ENCODE assay signal across 26 cellular contexts in genomic region chr14:70123796-70124195, GRCh38.
"Had no signal": no experiment of that assay in that cellular context is flagged by ENCODE, and none has a peak within 500 bp of the region (broad histone marks: within the 10 kb centered on the region; RNA-seq: fewer than 3 reads in every experiment).

No MANE protein-coding gene starts in this region.

- H3K36me3 ChIP-seq: gastroesophageal sphincter, heart right ventricle, left lung, lower lobe of right lung had no signal

- DNase-seq: dermis blood vessel endothelial cell; dorsolateral prefrontal cortex; effector CD4-positive, alpha-beta T cell; effector memory CD8-positive, alpha-beta T cell; endodermal cell; erythroblast; foreskin keratinocyte; glutamatergic neuron; head of caudate nucleus; heart right ventricle; hippocampal formation; left cardiac atrium; left lung; left ventricle myocardium superior; lower lobe of right lung; mesenchymal stem cell; mucosa of descending colon had no signal

- FAIRE-seq: colon, endometrium, frontal cortex, islet of Langerhans, keratinocyte had no signal

- H3K9me3 ChIP-seq: gastroesophageal sphincter, heart right ventricle, left lung, lower lobe of right lung, mucosa of descending colon had no signal

- ATAC-seq: effector memory CD8-positive, alpha-beta T cell; esophagus mucosa; foreskin keratinocyte; gastroesophageal sphincter; heart right ventricle; left cardiac atrium; left lung; left ventricle myocardium superior; lower lobe of right lung; mucosa of descending colon had no signal

- H3K4me3 ChIP-seq: coronary artery, dorsolateral prefrontal cortex, gastroesophageal sphincter, heart right ventricle, left lung, lower lobe of right lung, mucosa of descending colon had no signal

- H3K27me3 ChIP-seq: dorsolateral prefrontal cortex had no signal

- H3K27ac ChIP-seq: coronary artery, dorsolateral prefrontal cortex, epithelial cell of prostate, foreskin keratinocyte, gastroesophageal sphincter, heart right ventricle, left lung, lower lobe of right lung had no signal

- H3K4me1 ChIP-seq: foreskin keratinocyte, gastroesophageal sphincter, heart right ventricle, left lung, lower lobe of right lung had no signal
